In the genomic region with DNA sequence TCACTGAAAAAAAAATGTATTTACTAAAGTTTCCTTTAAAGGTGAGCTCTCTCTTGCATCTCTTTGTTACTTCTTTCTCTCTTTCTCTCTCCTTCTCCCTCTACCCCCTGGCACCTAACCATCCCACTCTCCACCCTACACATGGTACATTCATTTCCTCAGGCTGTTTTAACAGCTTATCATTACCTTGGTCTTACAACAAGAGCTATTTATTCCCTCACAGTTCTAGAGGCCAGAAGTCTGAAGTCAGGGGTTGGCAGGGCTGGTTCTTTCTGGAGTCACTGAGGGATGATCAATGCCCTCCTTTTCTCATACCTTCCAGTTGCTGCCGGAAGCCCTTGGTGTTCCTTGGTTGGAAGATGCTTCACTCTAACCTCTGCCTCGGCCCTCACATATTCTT, we compare ENCODE assay signal across 26 cellular contexts.
"Had no signal": no experiment of that assay in that cellular context is flagged by ENCODE, and none has a peak within 500 bp of the region (broad histone marks: within the 10 kb centered on the region; RNA-seq: fewer than 3 reads in every experiment).

No MANE protein-coding gene starts in this region.

- DNase-seq: activated CD4-positive, alpha-beta memory T cell treated with anti-CD3 and anti-CD28 coated beads for 36 hours; activated CD4-positive, alpha-beta T cell treated with anti-CD3 and anti-CD28 coated beads for 36 hours; activated CD4-positive, alpha-beta T cell treated with anti-CD3 and anti-CD28 coated beads, Interleukin-2, amount 10 ng/mL, durations not matched to agents 24 days and 14 days; activated CD4-positive, CD25-positive, alpha-beta regulatory T cell; activated CD4-positive, CD25-positive, alpha-beta regulatory T cell treated with anti-CD3 and anti-CD28 coated beads, Interleukin-2, amount 50 U/mL, for 72 hours; activated CD8-positive, alpha-beta memory T cell treated with anti-CD3 and anti-CD28 coated beads, Interleukin-2, amount 10 ng/mL, durations not matched to agents 7 days and 5 days; activated CD8-positive, alpha-beta memory T cell treated with anti-CD3 and anti-CD28 coated beads, Interleukin-2, amount 50 U/mL, for 4 hours; activated CD8-positive, alpha-beta T cell treated with anti-CD3 and anti-CD28 coated beads, Interleukin-2, amount 10 ng/mL, durations not matched to agents 7 days and 5 days; activated gamma-delta T cell; activated naive CD4-positive, alpha-beta T cell; activated naive CD4-positive, alpha-beta T cell treated with anti-CD3 and anti-CD28 coated beads, Interleukin-2, amount 10 ng/mL, durations not matched to agents 7 days and 5 days; activated naive CD8-positive, alpha-beta T cell treated with anti-CD3 and anti-CD28 coated beads, Interleukin-2, amount 10 ng/mL, durations not matched to agents 7 days and 5 days; activated T-cell treated with anti-CD3 and anti-CD28 coated beads, Interleukin-2, amount 50 U/mL, for 24 hours; activated T-cell treated with anti-CD3 and anti-CD28 coated beads, Interleukin-2, amount 50 U/mL, for 72 hours; dorsolateral prefrontal cortex; effector memory CD4-positive, alpha-beta T cell; endodermal cell; erythroblast; esophagus squamous epithelium; T-helper 2 cell had no signal

- H3K4me1 ChIP-seq: ascending aorta, breast epithelium, esophagus squamous epithelium had no signal

- ATAC-seq: activated CD4-positive, alpha-beta T cell treated with anti-CD3 and anti-CD28 coated beads for 36 hours; activated CD8-positive, alpha-beta memory T cell treated with anti-CD3 and anti-CD28 coated beads, Interleukin-2, amount 10 ng/mL, durations not matched to agents 7 days and 5 days; activated CD8-positive, alpha-beta T cell treated with anti-CD3 and anti-CD28 coated beads, Interleukin-2, amount 10 ng/mL, durations not matched to agents 7 days and 5 days; activated naive CD4-positive, alpha-beta T cell treated with anti-CD3 and anti-CD28 coated beads, Interleukin-2, amount 50 U/mL, for 72 hours; activated T-cell treated with anti-CD3 and anti-CD28 coated beads, Interleukin-2, amount 50 U/mL, for 72 hours had no signal

- H3K27me3 ChIP-seq: ascending aorta, breast epithelium, cardiac muscle cell, dorsolateral prefrontal cortex, esophagus squamous epithelium had no signal

- H3K27ac ChIP-seq: ascending aorta, breast epithelium, cardiac muscle cell, coronary artery, dorsolateral prefrontal cortex, esophagus squamous epithelium had no signal

- FAIRE-seq: frontal cortex had no signal

- H3K9me3 ChIP-seq: ascending aorta, breast epithelium, esophagus squamous epithelium had no signal

- H3K36me3 ChIP-seq: ascending aorta, breast epithelium, cardiac muscle cell, esophagus squamous epithelium had no signal

- H3K4me3 ChIP-seq: ascending aorta, breast epithelium, cardiac muscle cell, coronary artery, dorsolateral prefrontal cortex, esophagus squamous epithelium had no signal
